Comparison of ENCODE assay signal across 11 cellular contexts in the genomic region with DNA sequence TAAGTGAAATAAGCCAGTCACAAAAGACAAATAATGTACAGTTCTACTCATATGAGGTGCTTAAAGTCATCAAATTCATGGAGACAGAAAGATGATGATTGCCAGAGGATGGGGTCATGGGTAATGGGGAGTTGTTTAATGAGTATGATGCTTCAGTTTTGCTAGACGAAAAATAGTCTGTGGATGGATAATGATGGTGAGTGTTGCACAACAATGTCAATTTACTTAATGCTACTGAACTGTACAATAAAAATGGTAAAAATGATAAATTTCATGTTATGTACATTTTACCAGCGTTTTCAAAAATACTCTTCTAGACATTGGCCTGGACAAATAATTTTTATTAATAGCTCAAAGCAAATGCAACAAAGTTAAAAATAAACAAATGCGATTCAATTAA.
"Had no signal": no experiment of that assay in that cellular context is flagged by ENCODE, and none has a peak within 500 bp of the region (broad histone marks: within the 10 kb centered on the region; RNA-seq: fewer than 3 reads in every experiment).

No MANE protein-coding gene starts in this region.

- H3K4me1 ChIP-seq: HAP-1 had no signal

- DNase-seq: GM23248, GOT3, H7, H9, HCEC 1CT, HFFc6 had no signal

- H2AFZ ChIP-seq: GM23248, GM23338 had no signal

- H3K36me3 ChIP-seq: HAP-1 had no signal

- ATAC-seq: GM23338, HCT116 had no signal

- FAIRE-seq: H1, H54 had no signal

- H3K9me3 ChIP-seq: HAP-1 had no signal

- H3K27ac ChIP-seq: GM23248 had no signal

- H3K4me2 ChIP-seq: GM23338 had no signal

- H3K9ac ChIP-seq: GM23248 had no signal

- H3K4me3 ChIP-seq: GM23248, GM23338, HAP-1 had no signal
